In the genomic region with DNA sequence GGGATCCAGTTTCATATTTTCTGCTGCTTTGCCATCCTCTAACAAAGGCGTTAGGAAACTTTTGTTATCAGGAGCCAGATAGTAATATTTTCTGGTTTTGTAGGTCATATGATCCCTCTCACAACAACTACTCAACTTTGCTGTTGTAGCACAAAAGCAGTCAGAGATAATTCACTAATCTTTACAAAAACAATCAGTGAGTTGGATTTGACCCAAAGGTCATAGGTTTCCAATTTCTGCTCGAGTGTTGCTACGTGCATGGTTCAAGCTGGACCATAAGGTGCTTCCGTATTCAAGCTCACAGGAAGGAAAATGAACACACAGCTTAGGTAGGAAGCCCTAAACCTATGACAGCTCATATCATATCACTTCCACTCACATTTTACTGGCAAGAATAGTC, we compare ENCODE assay signal across 20 cellular contexts.
DNase-seq lines count a peak whose midpoint lies in the region; ATAC-seq, FAIRE-seq and TF ChIP-seq lines count a peak whose summit lies in the region.
"Had no signal": no experiment of that assay in that cellular context is flagged by ENCODE, and none has a peak within 500 bp of the region (broad histone marks: within the 10 kb centered on the region; RNA-seq: fewer than 3 reads in every experiment).

No MANE protein-coding gene starts in this region.

- peaks cover 4% of the 10 kb centered on the region for H3K27me3 Mint-ChIP-seq in activated CD8-positive, alpha-beta memory T cell treated with anti-CD3 and anti-CD28 coated beads, Interleukin-2, amount 10 ng/mL, durations not matched to agents 7 days and 5 days
- H3K27me3 Mint-ChIP-seq: B cell; CD4-positive, alpha-beta T cell had no signal

- no peak overlapping the region for H3K27ac ChIP-seq in HEK293 (ENCODE audit: extremely low read depth, low read depth, low read length)
- no peak overlapping the region for H3K27ac ChIP-seq in GM12878 (ENCODE audit: control insufficient read depth, insufficient read depth)
- H3K27ac ChIP-seq: 22Rv1; A549; BLaER1 treated with 17β-estradiol and CSF1 and Interleukin-3, amounts not matched to agents 10 nM and 100 nM; C4-2B had no signal

- RAD21 ChIA-PET in GM12878 (lab: Charles Lee; ENCODE audit: unreplicated experiment) = interaction anchor here (1.8 to 4.1 kb wide), 2 partner anchors 10 to 22 kb away, joined by 5 to 12 read pairs; no protein-coding TSS in a partner anchor

- no TSS peak for BruUV-seq in GM12878 (replicated peaks; lab: Mats Ljungman, UMichigan)

- H3K4me1 ChIP-seq in HEK293 (ENCODE audit: control insufficient read depth, insufficient read depth, low read length) = no peaks in the 10 kb centered on the region
- H3K4me1 ChIP-seq in GM12878 (ENCODE audit: control insufficient read depth, insufficient read depth, low read length) = peaks cover 13% of the 10 kb centered on the region
- H3K4me1 ChIP-seq: A549, Caco-2 had no signal

- no peak overlapping the region for H3K4me2 ChIP-seq in GM12878 (ENCODE audit: control insufficient read depth, insufficient read depth)
- H3K4me2 ChIP-seq: A549; BLaER1 treated with 17β-estradiol and CSF1 and Interleukin-3, amounts not matched to agents 10 nM and 100 nM had no signal

- H3K9ac ChIP-seq in GM12878 (ENCODE audit: control insufficient read depth, insufficient read depth, low read length) = no peak overlapping the region
- H3K9ac ChIP-seq: BLaER1 treated with 17β-estradiol and CSF1 and Interleukin-3, amounts not matched to agents 10 nM and 100 nM had no signal

- CTCF ChIA-PET in activated CD8-positive, alpha-beta memory T cell treated with anti-CD3 and anti-CD28 coated beads, Interleukin-2, amount 10 ng/mL, durations not matched to agents 7 days and 5 days (lab: Charles Lee) = interaction anchor here (0.6 to 1.4 kb wide), 4 partner anchors 9 to 92 kb away, joined by 3 to 4 read pairs (median 3); partner anchors contain the start of gene SFMBT2
- CTCF ChIA-PET in HEK293 (lab: Yijun Ruan, JAX) = interaction anchor here (1.4 kb wide), 1 partner anchor 11 kb away, joined by 4 read pairs; no protein-coding TSS in a partner anchor
- CTCF ChIA-PET in GM12878 (lab: Yijun Ruan, JAX) = interaction anchor here (0.6 to 2.2 kb wide), 2 partner anchors 22 to 539 kb away, joined by 3 to 9 read pairs; no protein-coding TSS in a partner anchor

- peaks cover 30% of the 10 kb centered on the region for H3K36me3 Mint-ChIP-seq in activated CD8-positive, alpha-beta memory T cell treated with anti-CD3 and anti-CD28 coated beads, Interleukin-2, amount 10 ng/mL, durations not matched to agents 7 days and 5 days
- H3K36me3 Mint-ChIP-seq: CD8-positive, alpha-beta T cell had no signal

- H2AFZ ChIP-seq in GM12878 (ENCODE audit: control insufficient read depth, low read depth, low read length) = no peak overlapping the region

- intact Hi-C loops in GM12878 (cut with micrococcal nuclease; ENCODE audit: unreplicated experiment) = no loop called here

- ATAC-seq in activated CD8-positive, alpha-beta memory T cell treated with anti-CD3 and anti-CD28 coated beads, Interleukin-2, amount 10 ng/mL, durations not matched to agents 7 days and 5 days = no peak
- no peak for ATAC-seq in GM12878
- ATAC-seq: A549; CD8-positive, alpha-beta T cell had no signal

- WGBS in GM12878 (ENCODE audit: insufficient coverage, insufficient replicate concordance, low lambda C conversion rate, missing lambda C conversion rate) = 89% methylated on average over 4 of the region's 4 CpGs

- H3K27me3 ChIP-seq in GM12878 (replicated peaks in 1 of 2; ENCODE audit: control insufficient read depth in 2 of 2, insufficient read depth in 2 of 2, low read length in 1 of 2) = no peaks in the 10 kb centered on the region
- H3K27me3 ChIP-seq: BLaER1 treated with 17β-estradiol and CSF1 and Interleukin-3, amounts not matched to agents 10 nM and 100 nM had no signal

- H3K4me1 Mint-ChIP-seq in activated CD8-positive, alpha-beta memory T cell treated with anti-CD3 and anti-CD28 coated beads, Interleukin-2, amount 10 ng/mL, durations not matched to agents 7 days and 5 days = peaks cover 60% of the 10 kb centered on the region

- no peak overlapping the region for H3K27ac Mint-ChIP-seq in activated CD8-positive, alpha-beta memory T cell treated with anti-CD3 and anti-CD28 coated beads, Interleukin-2, amount 10 ng/mL, durations not matched to agents 7 days and 5 days
- H3K27ac Mint-ChIP-seq: B cell; CD4-positive, alpha-beta T cell; CD8-positive, alpha-beta T cell had no signal

- SMC1A ChIA-PET in GM12878 (lab: Charles Lee; ENCODE audit: uncharacterized antibody, unreplicated experiment) = interaction anchor here (1.3 to 3.8 kb wide), 2 partner anchors 10 to 26 kb away, joined by 3 to 29 read pairs; no protein-coding TSS in a partner anchor

- peaks cover 10% of the 10 kb centered on the region for H3K9me3 Mint-ChIP-seq in activated CD8-positive, alpha-beta memory T cell treated with anti-CD3 and anti-CD28 coated beads, Interleukin-2, amount 10 ng/mL, durations not matched to agents 7 days and 5 days (ENCODE audit: low read depth)
- H3K9me3 Mint-ChIP-seq: CD8-positive, alpha-beta T cell had no signal

- no peaks in the 10 kb centered on the region for H3K36me3 ChIP-seq in HEK293 (ENCODE audit: control insufficient read depth in 2 of 2, insufficient read depth in 1 of 2, low read length in 2 of 2)
- no peaks in the 10 kb centered on the region for H3K36me3 ChIP-seq in GM12878 (ENCODE audit: control insufficient read depth in 2 of 2, insufficient read depth in 2 of 2, low read length in 1 of 2)
- H3K36me3 ChIP-seq: BLaER1 treated with 17β-estradiol and CSF1 and Interleukin-3, amounts not matched to agents 10 nM and 100 nM had no signal

- in situ Hi-C loops in GM12878 (cut with MboI) = no loop called here

- no peaks in the 10 kb centered on the region for H3K9me3 ChIP-seq in HEK293 (ENCODE audit: control insufficient read depth, insufficient read depth, low read depth, low read length)
- H3K9me3 ChIP-seq in GM12878 (replicated peaks; ENCODE audit: control insufficient read depth, insufficient read depth, low read length) = no peaks in the 10 kb centered on the region
- H3K9me3 ChIP-seq: A549, Caco-2 had no signal

- H3K79me2 ChIP-seq in GM12878 (ENCODE audit: control insufficient read depth, insufficient read depth, low read length) = no peaks in the 10 kb centered on the region

- TF ChIP-seq POLR2A in GM12878 (IDR thresholded peaks at IDR 0.05; ENCODE audit: low read depth, low read length) = no peak

- no peak for TF ChIP-seq EP300 in GM12878 (IDR thresholded peaks at IDR 0.05; ENCODE audit: borderline replicate concordance in 1 of 2, control insufficient read depth in 1 of 2, low read depth in 2 of 2, low read length in 2 of 2)

- no peaks in the 10 kb centered on the region for H4K20me1 ChIP-seq in GM12878 (ENCODE audit: control insufficient read depth, insufficient read depth)
- H4K20me1 ChIP-seq: BLaER1 treated with 17β-estradiol and CSF1 and Interleukin-3, amounts not matched to agents 10 nM and 100 nM had no signal

- peak; percentile 5 for DNase-seq in activated CD8-positive, alpha-beta memory T cell treated with anti-CD3 and anti-CD28 coated beads for 24 hours
- DNase-seq in activated CD8-positive, alpha-beta memory T cell treated with anti-CD3 and anti-CD28 coated beads, Interleukin-2, amount 10 ng/mL, durations not matched to agents 7 days and 5 days = no peak
- DNase-seq in GM12878 (ENCODE audit: low read depth, low spot score) (no peak), NCI-H2227 (lab: John Stamatoyannopoulos, UW; ENCODE audit: unreplicated experiment) (no peak)
- DNase-seq in activated CD4-positive, alpha-beta T cell treated with anti-CD3 and anti-CD28 coated beads for 1 hour = no peak
- DNase-seq: AML-193; Caco-2; Calu3; CD4-positive, alpha-beta T cell; CD8-positive, alpha-beta T cell; DMS79 treated with DMSO at 0.1 percent for 48 hours; GF-D8 had no signal

- H3K4me3 ChIP-seq in HEK293 (ENCODE audit: low read depth, low read length) (no peak overlapping the region), GM12878 (no peak overlapping the region)
- H3K4me3 ChIP-seq: A549; BLaER1 treated with 17β-estradiol and CSF1 and Interleukin-3, amounts not matched to agents 10 nM and 100 nM had no signal

- H3K4me3 Mint-ChIP-seq in activated CD8-positive, alpha-beta memory T cell treated with anti-CD3 and anti-CD28 coated beads, Interleukin-2, amount 10 ng/mL, durations not matched to agents 7 days and 5 days = no peak overlapping the region
- H3K4me3 Mint-ChIP-seq: B cell; CD4-positive, alpha-beta T cell; CD8-positive, alpha-beta T cell had no signal

- POLR2A ChIA-PET in HEK293 (lab: Yijun Ruan, JAX) (no interaction called here), GM12878 (lab: Charles Lee) (no interaction called here)

- no peak for TF ChIP-seq RAD21 in GM12878 (IDR thresholded peaks at IDR 0.05; ENCODE audit: insufficient read depth, low read depth, low read length)

- FAIRE-seq in GM12878 (lab: Jason Lieb, UNC) = peak; percentile 69
- FAIRE-seq: A549, D721Med, G401.6 had no signal

- TF ChIP-seq CTCF in HEK293 (tag by site-specific recombination; IDR thresholded peaks at IDR 0.05) = no peak
- TF ChIP-seq CTCF in GM12878 (IDR thresholded peaks at IDR 0.05 in 2 of 3, conservative IDR thresholded peaks at IDR 0.05 in 1 of 3; ENCODE audit: control insufficient read depth in 2 of 3, extremely low read depth in 1 of 3, insufficient read depth in 1 of 3, low read depth in 3 of 3, low read length in 3 of 3) = no peak

TF ChIP-seq in HEK293, 187 proteins besides CTCF, POLR2A, EP300 and RAD21 (continues in another document):
- no peak for TF ChIP-seq GLIS2 (tag by site-specific recombination; IDR thresholded peaks at IDR 0.05)

TF ChIP-seq in GM12878, 131 proteins besides CTCF, POLR2A, EP300 and RAD21 (continues in another document):
- no peak for TF ChIP-seq FOXM1 (IDR thresholded peaks at IDR 0.05; ENCODE audit: low read depth, low read length)
- TF ChIP-seq ZNF622 (IDR thresholded peaks at IDR 0.05) = no peak
- no peak for TF ChIP-seq ZZZ3 (IDR thresholded peaks at IDR 0.05; ENCODE audit: control insufficient read depth, insufficient read length, low read depth)
- no peak for TF ChIP-seq MYC (IDR thresholded peaks at IDR 0.05; ENCODE audit: insufficient read depth, insufficient read length, insufficient replicate concordance, low read length, severe bottlenecking)
- TF ChIP-seq MXI1 (IDR thresholded peaks at IDR 0.05; ENCODE audit: low read depth, low read length) = no peak
- TF ChIP-seq, protein P1, sequence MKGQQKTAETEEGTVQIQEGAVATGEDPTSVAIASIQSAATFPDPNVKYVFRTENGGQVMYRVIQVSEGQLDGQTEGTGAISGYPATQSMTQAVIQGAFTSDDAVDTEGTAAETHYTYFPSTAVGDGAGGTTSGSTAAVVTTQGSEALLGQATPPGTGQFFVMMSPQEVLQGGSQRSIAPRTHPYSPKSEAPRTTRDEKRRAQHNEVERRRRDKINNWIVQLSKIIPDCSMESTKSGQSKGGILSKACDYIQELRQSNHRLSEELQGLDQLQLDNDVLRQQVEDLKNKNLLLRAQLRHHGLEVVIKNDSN (IDR thresholded peaks at IDR 0.05; ENCODE audit: borderline replicate concordance, extremely low read length, insufficient read depth, low read depth, low read length) = no peak
- TF ChIP-seq ESRRA (IDR thresholded peaks at IDR 0.05; ENCODE audit: low read length) = no peak
- no peak for TF ChIP-seq BHLHE40 (IDR thresholded peaks at IDR 0.05; ENCODE audit: borderline replicate concordance in 1 of 2, low read depth in 2 of 2, low read length in 1 of 2)
- no peak for TF ChIP-seq CBFB (IDR thresholded peaks at IDR 0.05; ENCODE audit: low read depth)
